In genomic region chr9:134455537-134455936, GRCh38 we compare ENCODE assay signal across 8 cellular contexts.
DNase-seq lines count a peak whose midpoint lies in the region; ATAC-seq, FAIRE-seq and TF ChIP-seq lines count a peak whose summit lies in the region.

No MANE protein-coding gene starts in this region.

- ATAC-seq in GM19395 (IDR thresholded peaks at IDR 0.05; ENCODE audit: unreplicated experiment) = no peak

- H3K79me2 ChIP-seq in hepatocyte = no peaks in the 10 kb centered on the region

- CTCF ChIA-PET in CD8-positive, alpha-beta memory T cell (lab: Charles Lee) = interaction anchor here (0.8 to 2.2 kb wide), 6 partner anchors 9 to 1050 kb away, joined by 3 to 14 read pairs (median 6); partner anchors contain the start of gene RNU6ATAC
- CTCF ChIA-PET in HEK293T (lab: Yijun Ruan, JAX) = no interaction called here

- peak overlapping the region; percentile 42 for H3K4me2 ChIP-seq in hepatocyte

- no peaks in the 10 kb centered on the region for H3K27me3 Mint-ChIP-seq in CD8-positive, alpha-beta memory T cell
- H3K27me3 Mint-ChIP-seq in activated naive CD8-positive, alpha-beta T cell = no peaks in the 10 kb centered on the region
- no peaks in the 10 kb centered on the region for H3K27me3 Mint-ChIP-seq in activated T-cell treated with anti-CD3 and anti-CD28 coated beads, Interleukin-2, amount 50 U/mL, for 24 hours

- peak overlapping the region; percentile 49 for H3K27ac ChIP-seq in CD8-positive, alpha-beta memory T cell (ENCODE audit: low read depth, low read length)
- H3K27ac ChIP-seq in hepatocyte = peak overlapping the region; percentile 98
- H3K27ac ChIP-seq in small intestine (ENCODE audit: low read depth in 1 of 2, low read length in 1 of 2) = peak overlapping the region; percentile 42 to 92

- POLR2A ChIA-PET in CD8-positive, alpha-beta memory T cell (lab: Charles Lee) = interaction anchor here (1.0 to 1.6 kb wide), 3 partner anchors 12 to 320 kb away, joined by 3 to 12 read pairs (median 5); partner anchors contain the start of genes RNU6ATAC and WDR5
- POLR2A ChIA-PET in HEK293T (lab: Yijun Ruan, JAX) = no interaction called here

- no peaks in the 10 kb centered on the region for H3K9me3 ChIP-seq in CD8-positive, alpha-beta memory T cell (ENCODE audit: low read length)
- H3K9me3 ChIP-seq in hepatocyte (ENCODE audit: low read depth) (no peaks in the 10 kb centered on the region), small intestine (ENCODE audit: control insufficient read depth, low read depth) (no peaks in the 10 kb centered on the region)

- H3K4me1 Mint-ChIP-seq in CD8-positive, alpha-beta memory T cell = peaks cover 7 to 12% (median 8%) of the 10 kb centered on the region in 3 donors
- H3K4me1 Mint-ChIP-seq in activated naive CD8-positive, alpha-beta T cell (ENCODE audit: low read depth) = peaks cover 8% of the 10 kb centered on the region
- peaks cover 19% of the 10 kb centered on the region for H3K4me1 Mint-ChIP-seq in activated T-cell treated with anti-CD3 and anti-CD28 coated beads, Interleukin-2, amount 50 U/mL, for 24 hours (ENCODE audit: low read depth)

- peak overlapping the region; percentile 62 to 90 (median 84) for H3K4me3 Mint-ChIP-seq in CD8-positive, alpha-beta memory T cell
- H3K4me3 Mint-ChIP-seq in activated naive CD8-positive, alpha-beta T cell = peak overlapping the region; percentile 76
- H3K4me3 Mint-ChIP-seq in activated T-cell treated with anti-CD3 and anti-CD28 coated beads, Interleukin-2, amount 50 U/mL, for 24 hours = no peak overlapping the region

- peaks cover 20% of the 10 kb centered on the region for H3K4me1 ChIP-seq in CD8-positive, alpha-beta memory T cell (ENCODE audit: insufficient read depth, low read length)
- H3K4me1 ChIP-seq in hepatocyte (ENCODE audit: insufficient read depth) (peaks cover 30% of the 10 kb centered on the region), small intestine (ENCODE audit: control insufficient read depth in 2 of 2, insufficient read depth in 1 of 2, low read depth in 1 of 2, low read length in 1 of 2) (peaks cover 0 to 5% of the 10 kb centered on the region in 2 donors)

- H3K27ac Mint-ChIP-seq in CD8-positive, alpha-beta memory T cell = peak overlapping the region; percentile 14 to 96 (median 93)
- H3K27ac Mint-ChIP-seq in activated naive CD8-positive, alpha-beta T cell = peak overlapping the region; percentile 94
- H3K27ac Mint-ChIP-seq in activated T-cell treated with anti-CD3 and anti-CD28 coated beads, Interleukin-2, amount 50 U/mL, for 24 hours = no peak overlapping the region

- H3K36me3 ChIP-seq in CD8-positive, alpha-beta memory T cell (ENCODE audit: insufficient read depth, low read length) = no peaks in the 10 kb centered on the region
- H3K36me3 ChIP-seq in hepatocyte (replicated peaks; ENCODE audit: insufficient read depth, low read depth) (no peaks in the 10 kb centered on the region), small intestine (ENCODE audit: control insufficient read depth in 2 of 2, insufficient read depth in 2 of 2, low read length in 2 of 2) (no peaks in the 10 kb centered on the region)

- H2AFZ ChIP-seq in hepatocyte = no peak overlapping the region

- H4K20me1 ChIP-seq in hepatocyte (ENCODE audit: insufficient read depth, poor library complexity, severe bottlenecking) = no peaks in the 10 kb centered on the region

- WGBS in hepatocyte (ENCODE audit: low lambda C conversion rate, missing lambda C conversion rate) = 81% methylated on average over 14 of the region's 15 CpGs
- 68 to 69% (median 69%) methylated on average over 15 of the region's 15 CpGs for WGBS in small intestine, 3 donors

- H3K4me3 ChIP-seq in CD8-positive, alpha-beta memory T cell (ENCODE audit: low read length) = peak overlapping the region; percentile 67
- H3K4me3 ChIP-seq in hepatocyte (no peak overlapping the region), small intestine (ENCODE audit: low read depth in 1 of 2, low read length in 2 of 2) (peak overlapping the region in 1 of 2 donors; percentile 3)

- DNase-seq in CD8-positive, alpha-beta memory T cell = no peak
- DNase-seq in hepatocyte (ENCODE audit: low spot score) (no peak), small intestine (no peak), HEK293T (ENCODE audit: extremely low spot score) (no peak)
- no peak for DNase-seq in activated CD8-positive, alpha-beta memory T cell treated with anti-CD3 and anti-CD28 coated beads, Interleukin-2, amount 50 U/mL, for 4 hours
- no peak for DNase-seq in activated T-cell treated with anti-CD3 and anti-CD28 coated beads, Interleukin-2, amount 50 U/mL, for 24 hours

- no peaks in the 10 kb centered on the region for H3K9me3 Mint-ChIP-seq in CD8-positive, alpha-beta memory T cell
- no peaks in the 10 kb centered on the region for H3K9me3 Mint-ChIP-seq in activated naive CD8-positive, alpha-beta T cell (ENCODE audit: low read depth)
- H3K9me3 Mint-ChIP-seq in activated T-cell treated with anti-CD3 and anti-CD28 coated beads, Interleukin-2, amount 50 U/mL, for 24 hours = no peaks in the 10 kb centered on the region

- H3K27me3 ChIP-seq in CD8-positive, alpha-beta memory T cell (ENCODE audit: insufficient read depth, low read length, poor library complexity, severe bottlenecking) = no peaks in the 10 kb centered on the region
- H3K27me3 ChIP-seq in hepatocyte (no peaks in the 10 kb centered on the region), small intestine (ENCODE audit: control insufficient read depth in 2 of 2, insufficient read depth in 2 of 2, low read length in 2 of 2) (no peaks in the 10 kb centered on the region)

- H3K9me2 ChIP-seq in hepatocyte (replicated peaks; ENCODE audit: insufficient read depth) = no peaks in the 10 kb centered on the region

- no peaks in the 10 kb centered on the region for H3K36me3 Mint-ChIP-seq in CD8-positive, alpha-beta memory T cell
- H3K36me3 Mint-ChIP-seq in activated naive CD8-positive, alpha-beta T cell = no peaks in the 10 kb centered on the region
- no peaks in the 10 kb centered on the region for H3K36me3 Mint-ChIP-seq in activated T-cell treated with anti-CD3 and anti-CD28 coated beads, Interleukin-2, amount 50 U/mL, for 24 hours (ENCODE audit: low read depth)

- no peak for FAIRE-seq in small intestine (lab: Jason Lieb, UNC)

- no peak for TF ChIP-seq CTCF in hepatocyte (IDR thresholded peaks at IDR 0.05; ENCODE audit: poor library complexity)

TF ChIP-seq in HEK293T, 16 proteins besides CTCF, POLR2A, EP300 and RAD21:
- TF ChIP-seq FOXK2 (IDR thresholded peaks at IDR 0.05) = no peak
- TF ChIP-seq CTBP1 (IDR thresholded peaks at IDR 0.05; ENCODE audit: borderline replicate concordance) = no peak
- TF ChIP-seq FOXM1 (IDR thresholded peaks at IDR 0.05; ENCODE audit: borderline replicate concordance) = no peak
- TF ChIP-seq FOXA1 (IDR thresholded peaks at IDR 0.05) = no peak
- no peak for TF ChIP-seq NFRKB (IDR thresholded peaks at IDR 0.05)
- TF ChIP-seq TARDBP (IDR thresholded peaks at IDR 0.05) = no peak
- TF ChIP-seq ELF4 (IDR thresholded peaks at IDR 0.05) = no peak
- no peak for TF ChIP-seq SP1 (IDR thresholded peaks at IDR 0.05)
- no peak for TF ChIP-seq L3MBTL2 (conservative IDR thresholded peaks at IDR 0.05)
- no peak for TF ChIP-seq ZNF384 (IDR thresholded peaks at IDR 0.05)
- TF ChIP-seq SUZ12 (IDR thresholded peaks at IDR 0.05) = no peak
- TF ChIP-seq PKNOX1 (IDR thresholded peaks at IDR 0.05) = no peak
- no peak for TF ChIP-seq BHLHE40 (IDR thresholded peaks at IDR 0.05; ENCODE audit: borderline replicate concordance)
TF ChIP-seq in HEK293T: peak in this region for 0.
